Comparison of ENCODE assay signal across 9 cellular contexts in genomic region chr9:105413486-105414068, GRCh38. TPM values are rescaled to one million over a fixed set of nuclear protein-coding genes. Genes with fewer than 3 reads are reported as not detected.
DNase-seq lines count a peak whose midpoint lies in the region; ATAC-seq and TF ChIP-seq lines count a peak whose summit lies in the region.
"Had no signal": no experiment of that assay in that cellular context is flagged by ENCODE, and none has a peak within 500 bp of the region (broad histone marks: within the 10 kb centered on the region; RNA-seq: fewer than 3 reads in every experiment).

No MANE protein-coding gene starts in this region.

- H3K27ac ChIP-seq in breast epithelium (peak overlapping the region in 1 of 2 donors; percentile 16), foreskin keratinocyte (no peak overlapping the region), upper lobe of right lung (no peak overlapping the region), MM.1S (ENCODE audit: low read length) (no peak overlapping the region)

- intact Hi-C loops in MCF 10A (cut with micrococcal nuclease) (loop anchor here (2.0 kb wide), 1 partner anchor 325 kb away; no protein-coding TSS in a partner anchor), breast epithelium (cut with DNase I; ENCODE audit: low total_unique reads) (loop anchor here (5.0 to 10.0 kb wide), 2 partner anchors 146 to 489 kb away; partner anchors contain the start of gene ABCA1), upper lobe of right lung (cut with DNase I) (loop anchor here (10.0 kb wide), 1 partner anchor 259 kb away; no protein-coding TSS in a partner anchor)

- H3K27ac Mint-ChIP-seq in MCF 10A (ENCODE audit: low read depth, unreplicated experiment) (no peak overlapping the region), endothelial cell (ENCODE audit: unreplicated experiment) (no peak overlapping the region)
- H3K27ac Mint-ChIP-seq: stimulated activated naive CD8-positive, alpha-beta T cell treated with anti-CD3 and anti-CD28 coated beads, Interleukin-15, Interleukin-2, amounts not matched to agents 100 ng/mL and 50 ng/mL, for 24 hours had no signal

- no peak overlapping the region for H3K4me3 ChIP-seq in breast epithelium
- no peak overlapping the region for H3K4me3 ChIP-seq in upper lobe of right lung
- H3K4me3 ChIP-seq in MM.1S (ENCODE audit: low read length) = no peak overlapping the region

- no peak overlapping the region for H3K9ac ChIP-seq in MM.1S (ENCODE audit: low read length)

- H3K4me1 Mint-ChIP-seq in MCF 10A (ENCODE audit: insufficient read depth, unreplicated experiment) (peaks cover 6% of the 10 kb centered on the region), endothelial cell (ENCODE audit: unreplicated experiment) (peaks cover 10% of the 10 kb centered on the region)

- H3K4me3 Mint-ChIP-seq in MCF 10A (ENCODE audit: unreplicated experiment) (no peak overlapping the region), endothelial cell (ENCODE audit: unreplicated experiment) (no peak overlapping the region)
- H3K4me3 Mint-ChIP-seq: stimulated activated naive CD8-positive, alpha-beta T cell treated with anti-CD3 and anti-CD28 coated beads, Interleukin-15, Interleukin-2, amounts not matched to agents 100 ng/mL and 50 ng/mL, for 24 hours had no signal

- H4K20me1 ChIP-seq in MM.1S (ENCODE audit: insufficient read depth, low read length) = no peaks in the 10 kb centered on the region

- no peaks in the 10 kb centered on the region for H3K79me2 ChIP-seq in MM.1S (ENCODE audit: low read length)

- TF ChIP-seq CTCF in MCF 10A (IDR thresholded peaks at IDR 0.05; ENCODE audit: unreplicated experiment) (peak; percentile 30), breast epithelium (IDR thresholded peaks at IDR 0.05) (no peak), foreskin keratinocyte (conservative IDR thresholded peaks at IDR 0.05) (peak; percentile 53), upper lobe of right lung (IDR thresholded peaks at IDR 0.05) (peak; percentile 21), MM.1S (IDR thresholded peaks at IDR 0.05; ENCODE audit: low read length) (no peak), endothelial cell (IDR thresholded peaks at IDR 0.05; ENCODE audit: unreplicated experiment) (no peak)

- DNase-seq in MCF 10A (ENCODE audit: unreplicated experiment) = peak; percentile 55
- no peak for DNase-seq in breast epithelium (ENCODE audit: low spot score in 2 of 2)
- peak; percentile 64 for DNase-seq in RPMI7951 (ENCODE audit: low read depth)
- DNase-seq in foreskin keratinocyte = peak in 1 of 2 donors; percentile 8
- no peak for DNase-seq in upper lobe of right lung
- no peak for DNase-seq in MM.1S
- no peak for DNase-seq in endothelial cell (ENCODE audit: low spot score)

- CTCF ChIA-PET in MCF 10A (lab: Yijun Ruan, JAX) = interaction anchor here (0.6 to 13.3 kb wide), 22 partner anchors 9 to 635 kb away, joined by 3 to 197 read pairs (median 4); partner anchors contain the start of gene SLC44A1

- no peaks in the 10 kb centered on the region for H3K36me3 ChIP-seq in breast epithelium
- no peaks in the 10 kb centered on the region for H3K36me3 ChIP-seq in upper lobe of right lung
- no peaks in the 10 kb centered on the region for H3K36me3 ChIP-seq in MM.1S (replicated peaks; ENCODE audit: insufficient read depth, low read length)

- H3K9me3 Mint-ChIP-seq in MCF 10A (ENCODE audit: unreplicated experiment) (peaks cover 7% of the 10 kb centered on the region), endothelial cell (ENCODE audit: unreplicated experiment) (no peaks in the 10 kb centered on the region)

- H3K27me3 Mint-ChIP-seq in MCF 10A (ENCODE audit: insufficient read depth, unreplicated experiment) (no peaks in the 10 kb centered on the region), endothelial cell (ENCODE audit: unreplicated experiment) (no peaks in the 10 kb centered on the region)

- H3K9me3 ChIP-seq in breast epithelium (peaks cover 0 to 6% of the 10 kb centered on the region in 2 donors), upper lobe of right lung (no peaks in the 10 kb centered on the region), MM.1S (replicated peaks; ENCODE audit: insufficient read depth, low read length) (no peaks in the 10 kb centered on the region)

- ATAC-seq in foreskin keratinocyte = peak; percentile 23
- peak; percentile 40 for ATAC-seq in upper lobe of right lung
- ATAC-seq in HG03354 (IDR thresholded peaks at IDR 0.05; ENCODE audit: poor library complexity, severe bottlenecking, unreplicated experiment) = no peak

- H3K4me1 ChIP-seq in breast epithelium (no peaks in the 10 kb centered on the region), foreskin keratinocyte (no peaks in the 10 kb centered on the region), upper lobe of right lung (peaks cover 4% of the 10 kb centered on the region), MM.1S (ENCODE audit: low read length) (peaks cover 12% of the 10 kb centered on the region)

- H3K36me3 Mint-ChIP-seq in MCF 10A (ENCODE audit: insufficient read depth, unreplicated experiment) = no peaks in the 10 kb centered on the region
- H3K36me3 Mint-ChIP-seq in endothelial cell (ENCODE audit: low read depth, unreplicated experiment) = peaks cover 6% of the 10 kb centered on the region

- 0 out of 2 replicates have a peak, but pooled peaks cover 2% of the 10 kb centered on the region for H3F3A ChIP-seq in MM.1S (ENCODE audit: insufficient read depth, low read length)

- H3K27me3 ChIP-seq in breast epithelium = no peaks in the 10 kb centered on the region
- H3K27me3 ChIP-seq in foreskin keratinocyte = no peaks in the 10 kb centered on the region
- no peaks in the 10 kb centered on the region for H3K27me3 ChIP-seq in upper lobe of right lung
- no peaks in the 10 kb centered on the region for H3K27me3 ChIP-seq in MM.1S (replicated peaks; ENCODE audit: insufficient read depth, low read length)

- H3K9me2 ChIP-seq in MM.1S (replicated peaks; ENCODE audit: insufficient read depth, low read length) = no peaks in the 10 kb centered on the region

- no TSS peak for BruUV-seq in MCF 10A (replicated peaks; lab: Mats Ljungman, UMichigan)

- H3K4me2 ChIP-seq in MM.1S (ENCODE audit: low read depth, low read length) = no peak overlapping the region

- POLR2A ChIA-PET in MCF 10A (lab: Yijun Ruan, JAX) = interaction anchor here (0.5 to 1.3 kb wide), 3 partner anchors 147 to 254 kb away, joined by 3 to 5 read pairs (median 4); no protein-coding TSS in a partner anchor

- TF ChIP-seq POLR2A in breast epithelium (IDR thresholded peaks at IDR 0.05) = no peak

- no peak overlapping the region for H2AFZ ChIP-seq in MM.1S (ENCODE audit: low read length)

RNA-seq across cellular contexts. Expression of gene FSD1L, which starts 34.3 kb away (rescaled TPM):
- total RNA-seq in MCF 10A (2022) (6.8 and 7.2 TPM in 2 replicates), breast epithelium (1 to 10 TPM; 3.4 to 5.9 (median 5.2) TPM), foreskin keratinocyte (3.7 and 5.4 TPM in 2 replicates), upper lobe of right lung (4.5 TPM), endothelial cell (ENCODE audit: unreplicated experiment) (5.6 TPM)
- total RNA-seq in RPMI7951 (2014; rRNA removed; shearing (Covaris generic)) = 6.0 and 7.2 TPM in 2 replicates
- 0.57 and 0.64 TPM in 2 replicates for polyA plus RNA-seq in foreskin keratinocyte

Comparison
In these comparisons a context has a peak if more than half of its experiments do, and no peak if none do; other contexts are left out.
1. DNase-seq: peak in MCF 10A (single experiment) and RPMI7951 (single experiment); none in breast epithelium (0 of 2), upper lobe of right lung (single experiment), MM.1S (single experiment) and endothelial cell (single experiment).
2. CTCF ChIP-seq: peak in MCF 10A (single experiment), foreskin keratinocyte (single experiment) and upper lobe of right lung (single experiment); none in breast epithelium (0 of 3), MM.1S (single experiment) and endothelial cell (single experiment).